In the genomic region with DNA sequence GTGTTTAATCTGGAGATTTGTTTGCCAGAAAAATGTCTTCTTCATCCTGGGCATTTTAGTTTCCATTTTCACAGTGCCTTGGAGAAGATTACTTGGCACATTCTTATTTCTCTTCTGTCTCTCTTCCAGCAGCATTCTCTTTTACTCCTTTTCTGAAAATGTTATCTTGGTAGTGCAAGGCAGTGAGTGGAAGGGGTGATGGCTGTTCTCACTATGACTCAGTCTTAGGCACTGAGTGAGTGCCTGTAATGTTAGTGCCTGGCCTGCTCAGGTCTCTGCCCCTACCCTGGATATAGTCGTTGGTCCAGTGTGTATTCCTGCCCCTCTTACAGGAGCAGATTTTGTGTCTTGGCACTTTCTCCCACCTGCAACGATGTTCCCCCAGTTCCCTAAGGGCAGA, we compare ENCODE assay signal across 24 cellular contexts. TPM values are rescaled to one million over a fixed set of nuclear protein-coding genes. Genes with fewer than 3 reads are reported as not detected.
DNase-seq lines count a peak whose midpoint lies in the region; ATAC-seq and FAIRE-seq lines count a peak whose summit lies in the region.
"Had no signal": no experiment of that assay in that cellular context is flagged by ENCODE, and none has a peak within 500 bp of the region (broad histone marks: within the 10 kb centered on the region; RNA-seq: fewer than 3 reads in every experiment).

No MANE protein-coding gene starts in this region.

- no peaks in the 10 kb centered on the region for H3K27me3 Mint-ChIP-seq in activated T-cell treated with anti-CD3 and anti-CD28 coated beads, Interleukin-2, amount 50 U/mL, for 4 hours (ENCODE audit: low read depth)
- H3K27me3 Mint-ChIP-seq in activated T-helper 17 cell treated with anti-CD3 and anti-CD28 coated beads, Interleukin-2, amount 50 U/mL, for 72 hours: no peaks in the 10 kb centered on the region
- peaks cover 3% of the 10 kb centered on the region for H3K27me3 Mint-ChIP-seq in stimulated activated naive CD8-positive, alpha-beta T cell treated with anti-CD3 and anti-CD28 coated beads, Interleukin-15, Interleukin-2, amounts not matched to agents 100 ng/mL and 50 ng/mL, for 24 hours
- H3K27me3 Mint-ChIP-seq: activated naive CD4-positive, alpha-beta T cell treated with anti-CD3 and anti-CD28 coated beads, Interleukin-2, amount 50 U/mL, for 24 hours had no signal

- DNase-seq in activated T-cell treated with anti-CD3 and anti-CD28 coated beads, Interleukin-2, amount 50 U/mL, for 4 hours: no peak
- DNase-seq in activated T-cell treated with anti-CD3 and anti-CD28 coated beads, Interleukin-2, amount 50 U/mL, for 1 hour: no peak
- DNase-seq in GM19239 (ENCODE audit: insufficient read length, low spot score) (no peak), NCI-H510A treated with DMSO at 0.1 percent for 48 hours (lab: John Stamatoyannopoulos, UW) (no peak), G401 (ENCODE audit: low spot score) (no peak), NCI-H146 treated with DMSO at 0.1 percent for 48 hours (lab: John Stamatoyannopoulos, UW; ENCODE audit: unreplicated experiment) (no peak)
- DNase-seq: activated CD4-positive, alpha-beta T cell treated with anti-CD3 and anti-CD28 coated beads for 48 hours; effector CD4-positive, alpha-beta T cell; GF-D8; hypothalamus; NCI-H1417; NCI-H2171 treated with DMSO at 0.1 percent for 48 hours; NCI-H82; ovary; PC-9; right cardiac atrium; SHP77 treated with DMSO at 0.1 percent for 48 hours; testis had no signal

- no peaks in the 10 kb centered on the region for H3K36me3 Mint-ChIP-seq in activated T-cell treated with anti-CD3 and anti-CD28 coated beads, Interleukin-2, amount 50 U/mL, for 4 hours (ENCODE audit: insufficient read depth)
- H3K36me3 Mint-ChIP-seq in activated T-helper 17 cell treated with anti-CD3 and anti-CD28 coated beads, Interleukin-2, amount 50 U/mL, for 72 hours (ENCODE audit: low read depth): no peaks in the 10 kb centered on the region
- peaks cover 29% of the 10 kb centered on the region for H3K36me3 Mint-ChIP-seq in stimulated activated naive CD8-positive, alpha-beta T cell treated with anti-CD3 and anti-CD28 coated beads, Interleukin-15, Interleukin-2, amounts not matched to agents 100 ng/mL and 50 ng/mL, for 24 hours (ENCODE audit: low read depth)
- H3K36me3 Mint-ChIP-seq: activated naive CD4-positive, alpha-beta T cell treated with anti-CD3 and anti-CD28 coated beads, Interleukin-2, amount 50 U/mL, for 24 hours had no signal

- peaks cover 26% of the 10 kb centered on the region for H3K4me1 Mint-ChIP-seq in activated T-cell treated with anti-CD3 and anti-CD28 coated beads, Interleukin-2, amount 50 U/mL, for 4 hours (ENCODE audit: low read depth)
- peaks cover 5% of the 10 kb centered on the region for H3K4me1 Mint-ChIP-seq in activated T-helper 17 cell treated with anti-CD3 and anti-CD28 coated beads, Interleukin-2, amount 50 U/mL, for 72 hours
- peaks cover 66% of the 10 kb centered on the region for H3K4me1 Mint-ChIP-seq in stimulated activated naive CD8-positive, alpha-beta T cell treated with anti-CD3 and anti-CD28 coated beads, Interleukin-15, Interleukin-2, amounts not matched to agents 100 ng/mL and 50 ng/mL, for 24 hours (ENCODE audit: low read depth)

- in situ Hi-C loops in G401 (cut with HindIII; ENCODE audit: low sequenced_read_pairs): no loop called here

- no peak overlapping the region for H3K4me3 Mint-ChIP-seq in activated T-cell treated with anti-CD3 and anti-CD28 coated beads, Interleukin-2, amount 50 U/mL, for 4 hours
- H3K4me3 Mint-ChIP-seq in activated T-helper 17 cell treated with anti-CD3 and anti-CD28 coated beads, Interleukin-2, amount 50 U/mL, for 72 hours: no peak overlapping the region
- no peak overlapping the region for H3K4me3 Mint-ChIP-seq in stimulated activated naive CD8-positive, alpha-beta T cell treated with anti-CD3 and anti-CD28 coated beads, Interleukin-15, Interleukin-2, amounts not matched to agents 100 ng/mL and 50 ng/mL, for 24 hours
- H3K4me3 Mint-ChIP-seq: activated naive CD4-positive, alpha-beta T cell treated with anti-CD3 and anti-CD28 coated beads, Interleukin-2, amount 50 U/mL, for 24 hours had no signal

- ATAC-seq in activated T-cell treated with anti-CD3 and anti-CD28 coated beads, Interleukin-2, amount 50 U/mL, for 4 hours: peak; percentile 55 to 62
- ATAC-seq in activated T-helper 17 cell treated with anti-CD3 and anti-CD28 coated beads, Interleukin-2, amount 50 U/mL, for 72 hours (replicated peaks): peak; percentile 96
- ATAC-seq: right cardiac atrium had no signal

- no peak overlapping the region for H3K27ac Mint-ChIP-seq in activated T-helper 17 cell treated with anti-CD3 and anti-CD28 coated beads, Interleukin-2, amount 50 U/mL, for 72 hours
- peak overlapping the region; percentile 49 for H3K27ac Mint-ChIP-seq in stimulated activated naive CD8-positive, alpha-beta T cell treated with anti-CD3 and anti-CD28 coated beads, Interleukin-15, Interleukin-2, amounts not matched to agents 100 ng/mL and 50 ng/mL, for 24 hours
- H3K27ac Mint-ChIP-seq: activated naive CD4-positive, alpha-beta T cell treated with anti-CD3 and anti-CD28 coated beads, Interleukin-2, amount 50 U/mL, for 24 hours had no signal

- no peaks in the 10 kb centered on the region for H3K9me3 Mint-ChIP-seq in activated T-cell treated with anti-CD3 and anti-CD28 coated beads, Interleukin-2, amount 50 U/mL, for 4 hours
- H3K9me3 Mint-ChIP-seq in activated T-helper 17 cell treated with anti-CD3 and anti-CD28 coated beads, Interleukin-2, amount 50 U/mL, for 72 hours: no peaks in the 10 kb centered on the region
- no peaks in the 10 kb centered on the region for H3K9me3 Mint-ChIP-seq in stimulated activated naive CD8-positive, alpha-beta T cell treated with anti-CD3 and anti-CD28 coated beads, Interleukin-15, Interleukin-2, amounts not matched to agents 100 ng/mL and 50 ng/mL, for 24 hours
- H3K9me3 Mint-ChIP-seq: activated naive CD4-positive, alpha-beta T cell treated with anti-CD3 and anti-CD28 coated beads, Interleukin-2, amount 50 U/mL, for 24 hours had no signal

- FAIRE-seq in GM19239 (lab: Jason Lieb, UNC): peak; percentile 88
- FAIRE-seq: frontal cortex, keratinocyte had no signal

RNA-seq across cellular contexts. Expression of a gene that starts 13.1 kb away (rescaled TPM):
- 10 to 100 TPM in 2 of 3 donors, 1 to 10 TPM in 1; 9.8 to 14.8 (median 12.1) TPM for total RNA-seq in activated T-cell treated with anti-CD3 and anti-CD28 coated beads, Interleukin-2, amount 50 U/mL, for 4 hours
- 1 to 10 TPM; 6.1 to 7.7 TPM for total RNA-seq in activated T-helper 17 cell treated with anti-CD3 and anti-CD28 coated beads, Interleukin-2, amount 50 U/mL, for 72 hours
- not detected in 2 replicates for total RNA-seq in G401 (2014; rRNA removed; shearing (Covaris generic))
- total RNA-seq: cerebellum, frontal cortex, PC-9, testis had no signal

RNA-seq across cellular contexts. Expression of a gene that starts 40.9 kb away (rescaled TPM):
- 100 to 1,000 TPM; 253 to 322 (median 318) TPM for total RNA-seq in activated T-cell treated with anti-CD3 and anti-CD28 coated beads, Interleukin-2, amount 50 U/mL, for 4 hours
- total RNA-seq in activated T-helper 17 cell treated with anti-CD3 and anti-CD28 coated beads, Interleukin-2, amount 50 U/mL, for 72 hours: 100 to 1,000 TPM in 1 of 2 donors, 10 to 100 TPM in 1; 51.8 to 150 TPM
- not detected in 2 replicates for total RNA-seq in G401 (2014; rRNA removed; shearing (Covaris generic))
- total RNA-seq: frontal cortex, PC-9 had no signal

RNA-seq across cellular contexts. Expression of a gene that starts 50.3 kb away (rescaled TPM):
- 100 to 1,000 TPM; 278 to 321 (median 282) TPM for total RNA-seq in activated T-cell treated with anti-CD3 and anti-CD28 coated beads, Interleukin-2, amount 50 U/mL, for 4 hours
- 100 to 1,000 TPM; 146 to 267 TPM for total RNA-seq in activated T-helper 17 cell treated with anti-CD3 and anti-CD28 coated beads, Interleukin-2, amount 50 U/mL, for 72 hours
- total RNA-seq in G401 (2014; rRNA removed; shearing (Covaris generic)): 0.20 and 4.3 TPM in 2 replicates

Comparison
In these comparisons a context has a peak if more than half of its experiments do, and no peak if none do; other contexts are left out.
1. RNA of a gene that starts 40.9 kb away (total RNA-seq): 253 to 322 TPM in activated T-cell treated with anti-CD3 and anti-CD28 coated beads, Interleukin-2, amount 50 U/mL, for 4 hours and 51.8 to 150 TPM in activated T-helper 17 cell treated with anti-CD3 and anti-CD28 coated beads, Interleukin-2, amount 50 U/mL, for 72 hours; not detected in G401; every median in the first group is over 10 times any median in the second.
2. RNA of a gene that starts 50.3 kb away (total RNA-seq): 278 to 321 TPM in activated T-cell treated with anti-CD3 and anti-CD28 coated beads, Interleukin-2, amount 50 U/mL, for 4 hours and 146 to 267 TPM in activated T-helper 17 cell treated with anti-CD3 and anti-CD28 coated beads, Interleukin-2, amount 50 U/mL, for 72 hours; 0.20 to 4.3 TPM in G401; every median in the first group is over 10 times any median in the second.